9 cellular contexts compared by ENCODE assay signal in the genomic region with DNA sequence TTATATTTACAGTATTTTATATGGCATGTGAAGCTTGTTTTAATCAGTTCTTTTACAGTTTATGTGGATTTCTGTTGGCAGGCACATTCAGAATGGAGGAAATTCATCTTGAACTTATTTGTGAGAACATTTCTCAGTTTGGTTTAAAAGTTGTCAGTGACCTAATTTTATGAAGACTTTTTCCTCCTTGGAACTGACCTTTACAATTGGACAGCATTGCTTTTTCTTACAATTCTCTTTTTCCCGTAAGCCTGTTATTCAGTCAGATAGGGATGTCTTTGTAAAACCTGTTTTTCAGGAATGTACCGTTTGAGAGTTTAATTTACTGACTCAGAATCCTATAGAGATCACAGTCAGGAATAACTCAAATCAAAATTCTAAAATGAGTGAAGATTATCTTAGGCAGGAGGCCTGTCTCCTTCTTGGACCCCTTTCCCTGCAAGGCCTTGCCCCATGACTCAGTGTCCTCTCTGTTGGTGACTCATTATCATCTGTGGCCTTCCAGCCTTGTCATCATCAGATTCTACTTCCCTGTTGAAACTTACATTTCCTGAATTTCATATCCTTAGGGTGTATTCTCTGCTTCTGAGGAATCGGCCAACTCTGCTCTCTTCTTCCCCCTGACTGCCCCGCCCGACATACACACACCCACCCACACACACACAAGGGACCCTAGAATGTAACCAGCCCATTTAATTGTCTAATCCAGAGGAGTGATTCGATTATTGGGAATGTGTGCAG.
A peak's percentile ranks its signal among the peaks of the same experiment; 100 is the strongest.
DNase-seq lines count a peak whose midpoint lies in the region; ATAC-seq and TF ChIP-seq lines count a peak whose summit lies in the region.
"Had no signal": no experiment of that assay in that cellular context is flagged by ENCODE, and none has a peak within 500 bp of the region (broad histone marks: within the 10 kb centered on the region; RNA-seq: fewer than 3 reads in every experiment).

No MANE protein-coding gene starts in this region.

- DNase-seq in AG04450 (ENCODE audit: low read depth, low spot score) (no peak), NB4 (ENCODE audit: low read depth) (peak; percentile 29), epithelial cell of esophagus (ENCODE audit: low read depth) (peak; percentile 92), natural killer cell (no peak), NCI-H2029 (lab: John Stamatoyannopoulos, UW) (no peak), GM10248 (ENCODE audit: extremely low spot score) (no peak), T-helper 2 cell (no peak)
- no peak for DNase-seq in stimulated activated CD4-positive, alpha-beta T cell treated with anti-CD3 and anti-CD28 coated beads, Interleukin-4, amount 100 ng/mL, for 24 hours

- H3K27ac Mint-ChIP-seq in natural killer cell, result peak overlapping the region; percentile 47 to 71

- H3K4me3 Mint-ChIP-seq in natural killer cell, result peak overlapping the region; percentile 29

- H3K27ac ChIP-seq in AG04450 (ENCODE audit: low read depth, low read length), result peak overlapping the region; percentile 85
- H3K27ac ChIP-seq: KMS-11 had no signal

- ATAC-seq in natural killer cell, result peak in 2 of 3 donors; percentile 13 to 27

- H3K4me1 Mint-ChIP-seq in natural killer cell, result peaks cover 72 to 81% of the 10 kb centered on the region in 2 donors

- peaks cover 3% of the 10 kb centered on the region in 2 donors for H3K9me3 Mint-ChIP-seq in natural killer cell

- intact Hi-C loops in natural killer cell (cut with micrococcal nuclease), result loop anchor here (2.0 kb wide), 2 partner anchors 15 kb away; no protein-coding TSS in a partner anchor

- TF ChIP-seq POLR2A in NB4 (IDR thresholded peaks at IDR 0.05; ENCODE audit: extremely low read depth, insufficient read length), result no peak

- H3K4me3 ChIP-seq in AG04450 (ENCODE audit: low read depth, low read length) (no peak overlapping the region), NB4 (ENCODE audit: low read depth, low read length) (no peak overlapping the region), epithelial cell of esophagus (ENCODE audit: low read length) (no peak overlapping the region)

- CTCF ChIA-PET in AG04450 (lab: Charles Lee) (interaction anchor here (1.2 to 2.3 kb wide), 2 partner anchors 35 kb away, joined by 9 to 13 read pairs; no protein-coding TSS in a partner anchor), GM10248 (lab: Yijun Ruan, JAX) (interaction anchor here (0.9 to 4.3 kb wide), 7 partner anchors 8 to 36 kb away, joined by 3 to 15 read pairs (median 5); no protein-coding TSS in a partner anchor)

- H3K36me3 Mint-ChIP-seq in natural killer cell, result no peaks in the 10 kb centered on the region

- H3K27me3 ChIP-seq in AG04450 (ENCODE audit: control insufficient read depth, insufficient read depth, low read length), result no peaks in the 10 kb centered on the region

- no peaks in the 10 kb centered on the region for H3K27me3 Mint-ChIP-seq in natural killer cell (ENCODE audit: low read depth in 2 of 2)

- POLR2A ChIA-PET in AG04450 (lab: Yijun Ruan, JAX), result interaction anchor here (1.0 to 2.4 kb wide), 2 partner anchors 35 to 99 kb away, joined by 3 to 8 read pairs; partner anchors contain the start of gene ARHGAP10
- POLR2A ChIA-PET in GM10248 (lab: Yijun Ruan, JAX), result no interaction called here

- H3K9me3 ChIP-seq in AG04450 (ENCODE audit: control insufficient read depth, insufficient read depth, low read length), result peaks cover 3% of the 10 kb centered on the region; the same call in 1 of the 2 replicates

- no peak for TF ChIP-seq CTCF in AG04450 (IDR thresholded peaks at IDR 0.05; ENCODE audit: low read depth, low read length)
- TF ChIP-seq CTCF in NB4 (IDR thresholded peaks at IDR 0.05; ENCODE audit: low read depth, low read length), result no peak
- no peak for TF ChIP-seq CTCF in epithelial cell of esophagus (IDR thresholded peaks at IDR 0.05; ENCODE audit: insufficient read depth, low read depth, low read length, missing control alignments)
- TF ChIP-seq CTCF in natural killer cell (IDR thresholded peaks at IDR 0.05), result no peak
- no peak for TF ChIP-seq CTCF in GM10248 (IDR thresholded peaks at IDR 0.05; ENCODE audit: control extremely low read depth, extremely low read depth, low read depth, missing control alignments)

Comparison
In these comparisons a context has a peak if more than half of its experiments do, and no peak if none do; other contexts are left out.
1. DNase-seq: peak in NB4 (single experiment) and epithelial cell of esophagus (single experiment); none in AG04450 (single experiment), natural killer cell (single experiment), stimulated activated CD4-positive, alpha-beta T cell treated with anti-CD3 and anti-CD28 coated beads, Interleukin-4, amount 100 ng/mL, for 24 hours (single experiment), NCI-H2029 (single experiment), GM10248 (single experiment) and T-helper 2 cell (0 of 5).